29 cellular contexts compared by ENCODE assay signal in the genomic region with DNA sequence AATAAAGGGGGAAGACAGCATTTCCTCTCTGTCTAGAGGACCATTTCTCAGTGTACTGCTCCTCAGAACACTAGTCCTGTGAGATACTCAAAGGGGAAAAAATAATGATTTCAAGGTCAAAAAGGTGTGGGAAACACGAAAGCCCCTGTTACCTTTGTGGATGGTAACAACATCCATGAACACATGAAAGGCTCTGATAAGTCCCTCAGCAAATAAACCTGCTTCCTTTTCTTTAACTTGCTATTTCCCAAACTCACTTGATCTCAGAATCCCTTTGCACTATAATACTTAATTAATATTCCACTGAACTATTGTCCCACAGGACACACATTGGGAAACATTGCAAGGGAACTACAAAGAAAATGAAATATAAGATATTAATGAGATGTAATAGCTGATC.
"Had no signal": no experiment of that assay in that cellular context is flagged by ENCODE, and none has a peak within 500 bp of the region (broad histone marks: within the 10 kb centered on the region; RNA-seq: fewer than 3 reads in every experiment).

No MANE protein-coding gene starts in this region.

- DNase-seq: naive B cell; naive thymus-derived CD8-positive, alpha-beta T cell; occipital lobe; ovary; posterior cingulate gyrus; psoas muscle; right cardiac atrium; right lobe of liver; sigmoid colon; small intestine; stimulated activated CD4-positive, alpha-beta T cell treated with anti-CD3 and anti-CD28 coated beads, Interleukin-15, amount 100 ng/mL, for 24 hours; stimulated activated CD4-positive, alpha-beta T cell treated with anti-CD3 and anti-CD28 coated beads, Interleukin-2, amount 100 ng/mL, for 24 hours; stimulated activated CD4-positive, alpha-beta T cell treated with anti-CD3 and anti-CD28 coated beads, Interleukin-2, amount 100 ng/mL, for 48 hours; stimulated activated CD4-positive, alpha-beta T cell treated with anti-CD3 and anti-CD28 coated beads, Interleukin-4, amount 100 ng/mL, for 24 hours; stimulated activated naive B cell treated with anti-CD40 and anti-IgM and Interleukin-4, amounts not matched to agents 10 μg/mL and 1 μg/mL and 100 μg/mL, for 72 hours; stimulated activated naive CD4-positive, alpha-beta T cell treated with Interleukin-2 at 50 U/mL for 16 hours; stomach; thyroid gland; upper lobe of left lung had no signal

- H3K9me3 Mint-ChIP-seq: natural killer cell treated with Interleukin-12 subunit alpha and Interleukin-12 subunit beta and Interleukin-15 and Interleukin-18, amount 100 ng/mL, for 72 hours; nephron progenitor cell; neural crest cell; stimulated activated effector memory CD8-positive, alpha-beta T cell treated with anti-CD3 and anti-CD28 coated beads, Interleukin-12 subunit alpha, Interleukin-12 subunit beta, amount 100 ng/mL, for 72 hours; stimulated activated naive B cell treated with anti-CD40 and anti-IgM and Interleukin-4, amounts not matched to agents 10 μg/mL and 1 μg/mL and 100 μg/mL, for 72 hours had no signal

- H3K36me3 ChIP-seq: ovary, right lobe of liver, sigmoid colon, thoracic aorta, thyroid gland, upper lobe of left lung, vagina had no signal

- H3K27me3 Mint-ChIP-seq: naive B cell; naive thymus-derived CD8-positive, alpha-beta T cell; natural killer cell treated with Interleukin-12 subunit alpha and Interleukin-12 subunit beta and Interleukin-15 and Interleukin-18, amount 100 ng/mL, for 72 hours; progenitor cell of endocrine pancreas; stimulated activated naive B cell treated with anti-CD40 and anti-IgM and Interleukin-4, amounts not matched to agents 10 μg/mL and 1 μg/mL and 100 μg/mL, for 72 hours; stimulated activated naive CD8-positive, alpha-beta T cell treated with anti-CD3 and anti-CD28 coated beads, Interleukin-15, Interleukin-2, amounts not matched to agents 100 ng/mL and 50 ng/mL, for 24 hours had no signal

- H3K4me3 Mint-ChIP-seq: naive B cell; naive thymus-derived CD8-positive, alpha-beta T cell; natural killer cell treated with Interleukin-12 subunit alpha and Interleukin-12 subunit beta and Interleukin-15 and Interleukin-18, amount 100 ng/mL, for 72 hours; nephron progenitor cell; neural crest cell; stimulated activated effector memory CD8-positive, alpha-beta T cell treated with anti-CD3 and anti-CD28 coated beads, Interleukin-12 subunit alpha, Interleukin-12 subunit beta, amount 100 ng/mL, for 72 hours; stimulated activated naive B cell treated with anti-CD40 and anti-IgM and Interleukin-4, amounts not matched to agents 10 μg/mL and 1 μg/mL and 100 μg/mL, for 72 hours; stimulated activated naive CD8-positive, alpha-beta T cell treated with anti-CD3 and anti-CD28 coated beads, Interleukin-15, Interleukin-2, amounts not matched to agents 100 ng/mL and 50 ng/mL, for 24 hours had no signal

- H3K27me3 ChIP-seq: ovary, right lobe of liver, sigmoid colon, stomach, thyroid gland, tibial nerve, upper lobe of left lung, vagina had no signal

- ATAC-seq: naive thymus-derived CD8-positive, alpha-beta T cell; natural killer cell treated with Interleukin-12 subunit alpha and Interleukin-12 subunit beta and Interleukin-15 and Interleukin-18, amount 100 ng/mL, for 72 hours; stimulated activated effector memory CD8-positive, alpha-beta T cell treated with anti-CD3 and anti-CD28 coated beads, Interleukin-12 subunit alpha, Interleukin-12 subunit beta, amount 100 ng/mL, for 72 hours; stimulated activated naive B cell treated with anti-CD40 and anti-IgM and Interleukin-4, amounts not matched to agents 10 μg/mL and 1 μg/mL and 100 μg/mL, for 72 hours had no signal

- H3K36me3 Mint-ChIP-seq: natural killer cell treated with Interleukin-12 subunit alpha and Interleukin-12 subunit beta and Interleukin-15 and Interleukin-18, amount 100 ng/mL, for 72 hours; stimulated activated effector memory CD8-positive, alpha-beta T cell treated with anti-CD3 and anti-CD28 coated beads, Interleukin-12 subunit alpha, Interleukin-12 subunit beta, amount 100 ng/mL, for 72 hours had no signal

- H3K4me1 ChIP-seq: parathyroid adenoma, psoas muscle, right lobe of liver, sigmoid colon, stomach, upper lobe of left lung, vagina had no signal

- H3K9me3 ChIP-seq: ovary, psoas muscle, right lobe of liver, sigmoid colon, stomach, thoracic aorta, thyroid gland, tibial nerve, upper lobe of left lung, vagina had no signal

- H3K27ac Mint-ChIP-seq: natural killer cell treated with Interleukin-12 subunit alpha and Interleukin-12 subunit beta and Interleukin-15 and Interleukin-18, amount 100 ng/mL, for 72 hours; nephron progenitor cell; progenitor cell of endocrine pancreas; stimulated activated effector memory CD8-positive, alpha-beta T cell treated with anti-CD3 and anti-CD28 coated beads, Interleukin-12 subunit alpha, Interleukin-12 subunit beta, amount 100 ng/mL, for 72 hours; stimulated activated naive CD8-positive, alpha-beta T cell treated with anti-CD3 and anti-CD28 coated beads, Interleukin-15, Interleukin-2, amounts not matched to agents 100 ng/mL and 50 ng/mL, for 24 hours had no signal

- H3K4me3 ChIP-seq: ovary, psoas muscle, right lobe of liver, sigmoid colon, stomach, thoracic aorta, thyroid gland, tibial nerve, upper lobe of left lung, vagina had no signal

- H3K27ac ChIP-seq: ovary, parathyroid adenoma, psoas muscle, right lobe of liver, sigmoid colon, stomach, thoracic aorta, thyroid gland, upper lobe of left lung, vagina had no signal
